15 cellular contexts compared by ENCODE assay signal in the genomic region with DNA sequence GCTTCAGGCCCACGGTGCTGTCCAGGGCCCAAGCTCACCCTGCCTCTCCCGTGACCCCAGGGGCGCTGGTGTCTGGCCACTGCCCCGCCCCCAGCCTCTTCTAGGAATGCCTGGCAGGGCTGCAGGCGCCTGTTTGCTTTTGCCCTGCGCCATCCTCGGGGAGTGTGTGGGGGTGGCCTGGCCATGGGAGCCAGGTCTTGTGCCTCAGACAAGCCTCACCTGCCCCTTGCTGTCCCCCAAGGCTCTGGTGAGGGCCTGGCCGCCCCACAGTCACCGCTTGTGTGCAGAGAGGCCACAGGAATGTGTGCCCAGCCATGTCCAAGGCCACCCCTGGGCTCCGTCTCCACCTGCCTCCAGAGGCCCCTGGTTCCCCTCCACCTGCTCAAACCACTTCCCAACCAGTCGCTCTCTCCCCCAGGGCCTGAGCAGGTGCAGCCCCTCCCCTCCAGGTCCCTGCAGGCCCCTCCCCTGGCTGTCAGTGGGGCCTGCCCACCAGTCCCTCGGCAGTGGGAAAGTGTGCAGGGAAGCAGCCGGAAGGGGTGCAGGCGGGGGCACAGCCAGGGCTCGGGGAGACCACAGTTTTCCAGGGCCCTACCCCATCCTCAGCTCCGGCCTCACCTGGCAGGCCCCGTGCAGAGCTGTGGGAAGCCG. TPM values are rescaled to one million over a fixed set of nuclear protein-coding genes. Genes with fewer than 3 reads are reported as not detected.
DNase-seq lines count a peak whose midpoint lies in the region; ATAC-seq and TF ChIP-seq lines count a peak whose summit lies in the region.
"Had no signal": no experiment of that assay in that cellular context is flagged by ENCODE, and none has a peak within 500 bp of the region (broad histone marks: within the 10 kb centered on the region; RNA-seq: fewer than 3 reads in every experiment).

No MANE protein-coding gene starts in this region.

- H3K27ac ChIP-seq in RWPE2 (ENCODE audit: poor library complexity, severe bottlenecking): no peak overlapping the region
- peak overlapping the region in 1 of 2 donors; percentile 17 for H3K27ac ChIP-seq in lung (ENCODE audit: low read depth in 1 of 2, low read length in 1 of 2)
- H3K27ac ChIP-seq: Peyer's patch, tibial artery had no signal

- TF ChIP-seq CTCF in natural killer cell (IDR thresholded peaks at IDR 0.05) (no peak), RWPE2 (IDR thresholded peaks at IDR 0.05; ENCODE audit: poor library complexity, severe bottlenecking) (no peak), lung (IDR thresholded peaks at IDR 0.05; ENCODE audit: control extremely low read depth, extremely low read depth) (no peak), nephron progenitor cell (IDR thresholded peaks at IDR 0.05) (no peak)

- intact Hi-C loops in natural killer cell (cut with micrococcal nuclease): no loop called here

- H3K36me3 Mint-ChIP-seq in natural killer cell treated with Interleukin-12 subunit alpha and Interleukin-12 subunit beta and Interleukin-15 and Interleukin-18, amount 100 ng/mL, for 72 hours: peaks cover under 1% of the 10 kb centered on the region
- H3K36me3 Mint-ChIP-seq in natural killer cell (no peaks in the 10 kb centered on the region), nephron progenitor cell (ENCODE audit: low read depth) (peaks cover 32% of the 10 kb centered on the region)

- H3K27me3 Mint-ChIP-seq in natural killer cell treated with Interleukin-12 subunit alpha and Interleukin-12 subunit beta and Interleukin-15 and Interleukin-18, amount 100 ng/mL, for 72 hours: no peaks in the 10 kb centered on the region
- H3K27me3 Mint-ChIP-seq in natural killer cell (ENCODE audit: low read depth in 2 of 2): no peaks in the 10 kb centered on the region
- no peaks in the 10 kb centered on the region for H3K27me3 Mint-ChIP-seq in nephron progenitor cell (ENCODE audit: low read depth, poor library complexity)
- H3K27me3 Mint-ChIP-seq: activated CD8-positive, alpha-beta T cell treated with anti-CD3 and anti-CD28 coated beads for 36 hours had no signal

- no peak overlapping the region for H3K27ac Mint-ChIP-seq in natural killer cell treated with Interleukin-12 subunit alpha and Interleukin-12 subunit beta and Interleukin-15 and Interleukin-18, amount 100 ng/mL, for 72 hours
- H3K27ac Mint-ChIP-seq in natural killer cell (no peak overlapping the region), nephron progenitor cell (no peak overlapping the region)
- H3K27ac Mint-ChIP-seq: activated CD8-positive, alpha-beta T cell treated with anti-CD3 and anti-CD28 coated beads for 36 hours had no signal

- 57 to 72% methylated on average over 15 to 18 of the region's 18 CpGs for WGBS in lung, 2 donors

- H3K36me3 ChIP-seq in RWPE2 (ENCODE audit: low read depth) (peaks cover 5% of the 10 kb centered on the region), lung (ENCODE audit: control insufficient read depth in 2 of 2, insufficient read depth in 2 of 2, low read length in 2 of 2) (peaks cover 0 to 27% of the 10 kb centered on the region in 2 donors)

- H3K4me3 Mint-ChIP-seq in natural killer cell treated with Interleukin-12 subunit alpha and Interleukin-12 subunit beta and Interleukin-15 and Interleukin-18, amount 100 ng/mL, for 72 hours: no peak overlapping the region
- H3K4me3 Mint-ChIP-seq in natural killer cell (no peak overlapping the region), nephron progenitor cell (no peak overlapping the region)
- H3K4me3 Mint-ChIP-seq: activated CD8-positive, alpha-beta T cell treated with anti-CD3 and anti-CD28 coated beads for 36 hours had no signal

- H3K4me1 ChIP-seq in RWPE2 (ENCODE audit: insufficient read depth, poor library complexity, severe bottlenecking) (no peaks in the 10 kb centered on the region), lung (ENCODE audit: control insufficient read depth in 2 of 2, insufficient read depth in 2 of 2, low read length in 2 of 2) (no peaks in the 10 kb centered on the region)
- H3K4me1 ChIP-seq: Peyer's patch had no signal

- peak; percentile 46 for DNase-seq in natural killer cell treated with Interleukin-12 subunit alpha and Interleukin-12 subunit beta and Interleukin-15 and Interleukin-18, amount 100 ng/mL, for 72 hours (ENCODE audit: low spot score)
- no peak for DNase-seq in natural killer cell
- peak; percentile 63 for DNase-seq in RWPE2 (ENCODE audit: low spot score)
- DNase-seq in lung (ENCODE audit: low spot score): no peak
- DNase-seq in nephron progenitor cell: no peak
- DNase-seq in NCI-H2029 (lab: John Stamatoyannopoulos, UW): no peak
- DNase-seq in cortex of kidney (lab: John Stamatoyannopoulos, UW): no peak
- DNase-seq: activated CD8-positive, alpha-beta T cell treated with anti-CD3 and anti-CD28 coated beads for 36 hours; NCI-H1048; NCI-H226; stimulated activated CD4-positive, alpha-beta T cell treated with anti-CD3 and anti-CD28 coated beads, Interleukin-2, amount 100 ng/mL, for 48 hours had no signal

- ATAC-seq in natural killer cell treated with Interleukin-12 subunit alpha and Interleukin-12 subunit beta and Interleukin-15 and Interleukin-18, amount 100 ng/mL, for 72 hours: no peak
- ATAC-seq in natural killer cell (no peak), RWPE2 (ENCODE audit: low read depth) (peak; percentile 10; the same call in 1 of the 3 replicates), lung (ENCODE audit: insufficient read depth, low FRiP score) (peak; percentile 21), HG02973 (IDR thresholded peaks at IDR 0.05; ENCODE audit: unreplicated experiment) (no peak)
- ATAC-seq: activated CD8-positive, alpha-beta T cell treated with anti-CD3 and anti-CD28 coated beads for 36 hours had no signal

- peaks cover 4% of the 10 kb centered on the region for H3K9me3 Mint-ChIP-seq in natural killer cell treated with Interleukin-12 subunit alpha and Interleukin-12 subunit beta and Interleukin-15 and Interleukin-18, amount 100 ng/mL, for 72 hours
- H3K9me3 Mint-ChIP-seq in natural killer cell (no peaks in the 10 kb centered on the region), nephron progenitor cell (peaks cover 28% of the 10 kb centered on the region)

- no peaks in the 10 kb centered on the region for H3K4me1 Mint-ChIP-seq in natural killer cell treated with Interleukin-12 subunit alpha and Interleukin-12 subunit beta and Interleukin-15 and Interleukin-18, amount 100 ng/mL, for 72 hours (ENCODE audit: low read depth in 2 of 2)
- no peaks in the 10 kb centered on the region for H3K4me1 Mint-ChIP-seq in natural killer cell
- H3K4me1 Mint-ChIP-seq in nephron progenitor cell: no peaks in the 10 kb centered on the region

- H3K9me3 ChIP-seq in RWPE2 (ENCODE audit: severe bottlenecking) (peaks cover 8% of the 10 kb centered on the region), lung (ENCODE audit: control insufficient read depth in 2 of 2, insufficient read depth in 1 of 2, low read length in 1 of 2) (peaks cover 0 to 9% of the 10 kb centered on the region in 2 donors)

- H3K27me3 ChIP-seq in RWPE2 (ENCODE audit: insufficient read depth, poor library complexity, severe bottlenecking) (no peaks in the 10 kb centered on the region), lung (ENCODE audit: control insufficient read depth, insufficient read depth) (no peaks in the 10 kb centered on the region)
- H3K27me3 ChIP-seq: Peyer's patch, tibial artery had no signal

- no peak overlapping the region for H3K4me3 ChIP-seq in RWPE2 (ENCODE audit: severe bottlenecking)
- no peak overlapping the region for H3K4me3 ChIP-seq in lung
- H3K4me3 ChIP-seq: Peyer's patch, tibial artery had no signal

RNA-seq across cellular contexts. Expression of a gene that starts 0.8 kb away (rescaled TPM):
- under 1 TPM in 1 of 2 donors, not detected in 1; 0.12 TPM for total RNA-seq in natural killer cell treated with Interleukin-12 subunit alpha and Interleukin-12 subunit beta and Interleukin-15 and Interleukin-18, amount 100 ng/mL, for 72 hours
- 1 to 10 TPM in 1 of 3 donors, under 1 TPM in 2; 0.47 to 1.1 (median 0.70) TPM for total RNA-seq in natural killer cell
- 1 to 10 TPM; 1.4 to 4.4 TPM for total RNA-seq in lung
- polyA plus RNA-seq in lung: 1 to 10 TPM; 1.2 to 1.7 TPM
- total RNA-seq: activated CD8-positive, alpha-beta T cell treated with anti-CD3 and anti-CD28 coated beads for 36 hours; aorta had no signal

RNA-seq across cellular contexts. Expression of a gene that starts 11.6 kb away (rescaled TPM):
- total RNA-seq in natural killer cell treated with Interleukin-12 subunit alpha and Interleukin-12 subunit beta and Interleukin-15 and Interleukin-18, amount 100 ng/mL, for 72 hours: 10 to 100 TPM; 47.9 to 81.8 TPM
- total RNA-seq in natural killer cell (10 to 100 TPM; 39.5 to 51.9 (median 49.4) TPM), lung (10 to 100 TPM; 38.9 to 64.2 TPM)
- polyA plus RNA-seq in lung: 10 to 100 TPM; 67.1 to 70.2 TPM

RNA-seq across cellular contexts. Expression of a gene that starts 12.0 kb away (rescaled TPM):
- 10 to 100 TPM; 26.9 to 30.1 TPM for total RNA-seq in natural killer cell treated with Interleukin-12 subunit alpha and Interleukin-12 subunit beta and Interleukin-15 and Interleukin-18, amount 100 ng/mL, for 72 hours
- total RNA-seq in natural killer cell (100 to 1,000 TPM; 100 to 122 (median 110) TPM), lung (10 to 100 TPM; 39.8 to 55.3 TPM)
- 10 to 100 TPM; 46.5 to 76.1 TPM for polyA plus RNA-seq in lung

RNA-seq across cellular contexts. Expression of a gene that starts 21.4 kb away (rescaled TPM):
- 100 to 1,000 TPM in 1 of 2 donors, 10 to 100 TPM in 1; 98.1 to 192 TPM for total RNA-seq in natural killer cell treated with Interleukin-12 subunit alpha and Interleukin-12 subunit beta and Interleukin-15 and Interleukin-18, amount 100 ng/mL, for 72 hours
- total RNA-seq in natural killer cell: 10 to 100 TPM; 26.5 to 42.0 (median 41.4) TPM
- 10 to 100 TPM; 40.1 to 90.7 TPM for total RNA-seq in lung
- 100 to 1,000 TPM; 110 TPM for polyA plus RNA-seq in lung

RNA-seq across cellular contexts. Expression of a gene that starts 21.7 kb away (rescaled TPM):
- total RNA-seq in natural killer cell treated with Interleukin-12 subunit alpha and Interleukin-12 subunit beta and Interleukin-15 and Interleukin-18, amount 100 ng/mL, for 72 hours: 10 to 100 TPM; 34.8 to 55.0 TPM
- total RNA-seq in natural killer cell (10 to 100 TPM; 30.0 to 33.8 (median 30.1) TPM), lung (10 to 100 TPM; 10.0 to 30.2 TPM)
- polyA plus RNA-seq in lung: 1 to 10 TPM; 8.6 to 9.5 TPM

Comparison
In these comparisons a context has a peak if more than half of its experiments do, and no peak if none do; other contexts are left out.
1. DNase-seq: peak in natural killer cell treated with Interleukin-12 subunit alpha and Interleukin-12 subunit beta and Interleukin-15 and Interleukin-18, amount 100 ng/mL, for 72 hours (single experiment) and RWPE2 (single experiment); none in natural killer cell (single experiment), lung (single experiment), nephron progenitor cell (single experiment), NCI-H2029 (single experiment) and cortex of kidney (single experiment).
2. ATAC-seq: peak in RWPE2 (single experiment) and lung (single experiment); none in natural killer cell treated with Interleukin-12 subunit alpha and Interleukin-12 subunit beta and Interleukin-15 and Interleukin-18, amount 100 ng/mL, for 72 hours (0 of 2), natural killer cell (0 of 3) and HG02973 (single experiment).